ENCODE assay signal across 8 cellular contexts in genomic region chr14:59189281-59189821, GRCh38. TPM values are rescaled to one million over a fixed set of nuclear protein-coding genes. Genes with fewer than 3 reads are reported as not detected.
DNase-seq lines count a peak whose midpoint lies in the region; ATAC-seq lines count a peak whose summit lies in the region.

No MANE protein-coding gene starts in this region.

- ATAC-seq in HG02981 (IDR thresholded peaks at IDR 0.05; ENCODE audit: unreplicated experiment) (peak; percentile 7), left colon (peak; percentile 27), HG02610 (IDR thresholded peaks at IDR 0.05; ENCODE audit: unreplicated experiment) (no peak)
- ATAC-seq in central memory CD8-positive, alpha-beta T cell (replicated peaks; ENCODE audit: extremely low read depth, poor library complexity, severe bottlenecking), result no peak

- peaks cover 31% of the 10 kb centered on the region for H3K4me1 Mint-ChIP-seq in T-helper 2 cell treated with Interferon-gamma antibody and Interleukin-4, amounts not matched to agents 5 μg/mL and 100 μg/mL, for 36 hours (ENCODE audit: low read depth)
- peaks cover 28% of the 10 kb centered on the region for H3K4me1 Mint-ChIP-seq in central memory CD8-positive, alpha-beta T cell

- intact Hi-C loops in left colon (cut with DNase I, micrococcal nuclease), result loop anchor here in 1 of 2 donors (10.0 kb wide), 1 partner anchor 55 kb away; no protein-coding TSS in a partner anchor

- DNase-seq in ELR (ENCODE audit: low read depth) (peak; percentile 42), left colon (peak in 1 of 2 donors; percentile 35), HuH-7.5 (ENCODE audit: low spot score) (no peak)
- peak; percentile 27 for DNase-seq in T-helper 2 cell treated with Interferon-gamma antibody and Interleukin-4, amounts not matched to agents 5 μg/mL and 100 μg/mL, for 36 hours (ENCODE audit: low spot score)
- no peak for DNase-seq in central memory CD8-positive, alpha-beta T cell (ENCODE audit: low spot score in 2 of 2)
- peak; percentile 23 to 24 for DNase-seq in stimulated activated CD4-positive, alpha-beta T cell treated with anti-CD3 and anti-CD28 coated beads, Interleukin-2, amount 100 ng/mL, for 48 hours

- no peaks in the 10 kb centered on the region for H3K9me3 Mint-ChIP-seq in T-helper 2 cell treated with Interferon-gamma antibody and Interleukin-4, amounts not matched to agents 5 μg/mL and 100 μg/mL, for 36 hours
- H3K9me3 Mint-ChIP-seq in central memory CD8-positive, alpha-beta T cell, result no peaks in the 10 kb centered on the region

- H3K36me3 Mint-ChIP-seq in T-helper 2 cell treated with Interferon-gamma antibody and Interleukin-4, amounts not matched to agents 5 μg/mL and 100 μg/mL, for 36 hours (ENCODE audit: low read depth), result no peaks in the 10 kb centered on the region
- peaks cover 23% of the 10 kb centered on the region for H3K36me3 Mint-ChIP-seq in central memory CD8-positive, alpha-beta T cell (ENCODE audit: insufficient read depth)

- peak overlapping the region; percentile 80 for H3K27ac Mint-ChIP-seq in T-helper 2 cell treated with Interferon-gamma antibody and Interleukin-4, amounts not matched to agents 5 μg/mL and 100 μg/mL, for 36 hours
- H3K27ac Mint-ChIP-seq in central memory CD8-positive, alpha-beta T cell (ENCODE audit: low read depth), result peak overlapping the region; percentile 89

- peaks cover 30% of the 10 kb centered on the region for H3K27me3 Mint-ChIP-seq in T-helper 2 cell treated with Interferon-gamma antibody and Interleukin-4, amounts not matched to agents 5 μg/mL and 100 μg/mL, for 36 hours (ENCODE audit: low read depth)
- peaks cover 19% of the 10 kb centered on the region for H3K27me3 Mint-ChIP-seq in central memory CD8-positive, alpha-beta T cell

- H3K4me3 Mint-ChIP-seq in T-helper 2 cell treated with Interferon-gamma antibody and Interleukin-4, amounts not matched to agents 5 μg/mL and 100 μg/mL, for 36 hours, result peak overlapping the region; percentile 90
- H3K4me3 Mint-ChIP-seq in central memory CD8-positive, alpha-beta T cell, result peak overlapping the region; percentile 94

RNA-seq across cellular contexts. Expression of gene DAAM1, which starts 0.9 kb away (rescaled TPM):
- total RNA-seq in left colon, result 10 to 100 TPM; 38.1 to 61.5 TPM

Comparison
In these comparisons a context has a peak if more than half of its experiments do, and no peak if none do; other contexts are left out.
1. DNase-seq: peak in ELR (single experiment), T-helper 2 cell treated with Interferon-gamma antibody and Interleukin-4, amounts not matched to agents 5 μg/mL and 100 μg/mL, for 36 hours (single experiment) and stimulated activated CD4-positive, alpha-beta T cell treated with anti-CD3 and anti-CD28 coated beads, Interleukin-2, amount 100 ng/mL, for 48 hours (2 of 2); none in central memory CD8-positive, alpha-beta T cell (0 of 2) and HuH-7.5 (single experiment).
2. ATAC-seq: peak in HG02981 (single experiment) and left colon (single experiment); none in central memory CD8-positive, alpha-beta T cell (single experiment) and HG02610 (single experiment).